In genomic region chr11:112023104-112023503, GRCh38 we compare ENCODE assay signal across 12 cellular contexts. TPM values are rescaled to one million over a fixed set of nuclear protein-coding genes. Genes with fewer than 3 reads are reported as not detected.
DNase-seq lines count a peak whose midpoint lies in the region; ATAC-seq and TF ChIP-seq lines count a peak whose summit lies in the region.
"Had no signal": no experiment of that assay in that cellular context is flagged by ENCODE, and none has a peak within 500 bp of the region (broad histone marks: within the 10 kb centered on the region; RNA-seq: fewer than 3 reads in every experiment).

No MANE protein-coding gene starts in this region.

- TF ChIP-seq CTCF in BE2C (IDR thresholded peaks at IDR 0.05; ENCODE audit: low read depth, low read length) (peak; percentile 37), PC-3 (conservative IDR thresholded peaks at IDR 0.05; ENCODE audit: low read depth, low read length) (peak; percentile 54), foreskin keratinocyte (conservative IDR thresholded peaks at IDR 0.05) (peak; percentile 23), MCF 10A (IDR thresholded peaks at IDR 0.05; ENCODE audit: unreplicated experiment) (no peak)

- no peak overlapping the region for H3K27ac Mint-ChIP-seq in MCF 10A (ENCODE audit: low read depth, unreplicated experiment)

- no peaks in the 10 kb centered on the region for H4K20me1 ChIP-seq in PC-3 (ENCODE audit: low read length)

- H3K27ac ChIP-seq in PC-3 (ENCODE audit: low read length) (no peak overlapping the region), foreskin keratinocyte (no peak overlapping the region)

- peaks cover 15% of the 10 kb centered on the region for H3K79me2 ChIP-seq in PC-3 (ENCODE audit: low read length)

- H3K9me3 Mint-ChIP-seq in MCF 10A (ENCODE audit: unreplicated experiment), result no peaks in the 10 kb centered on the region

- no peaks in the 10 kb centered on the region for H3K9me3 ChIP-seq in BE2C
- H3K9me3 ChIP-seq in PC-3 (ENCODE audit: low read length), result no peaks in the 10 kb centered on the region

- H3F3A ChIP-seq in PC-3 (ENCODE audit: low read length, unreplicated experiment), result no peaks in the 10 kb centered on the region

- no peak overlapping the region for H3K4me2 ChIP-seq in PC-3 (ENCODE audit: low read length)

- intact Hi-C loops in PC-3 (cut with micrococcal nuclease) (loop anchor here (5.0 kb wide), 1 partner anchor 91 kb away; no protein-coding TSS in a partner anchor), MCF 10A (cut with micrococcal nuclease) (no loop called here)

- POLR2A ChIA-PET in PC-3 (lab: Charles Lee; ENCODE audit: unreplicated experiment), result no interaction called here
- POLR2A ChIA-PET in MCF 10A (lab: Yijun Ruan, JAX), result interaction anchor here (0.6 to 2.0 kb wide), 4 partner anchors 10 to 63 kb away, joined by 3 to 4 read pairs (median 4); partner anchors contain the start of genes SDHD and TIMM8B

- DNase-seq in BE2C, result no peak
- peak; percentile 4 for DNase-seq in COR-L47 (lab: John Stamatoyannopoulos, UW)
- no peak for DNase-seq in PC-3
- no peak for DNase-seq in foreskin keratinocyte
- no peak for DNase-seq in MCF 10A (ENCODE audit: unreplicated experiment)
- DNase-seq: Calu3, erythroblast, H7, NCI-H1048, NCI-H510A had no signal

- no peaks in the 10 kb centered on the region for H3K27me3 ChIP-seq in BE2C
- H3K27me3 ChIP-seq in PC-3 (ENCODE audit: low read length), result no peaks in the 10 kb centered on the region
- no peaks in the 10 kb centered on the region for H3K27me3 ChIP-seq in foreskin keratinocyte

- no peaks in the 10 kb centered on the region for H3K27me3 Mint-ChIP-seq in MCF 10A (ENCODE audit: insufficient read depth, unreplicated experiment)

- H3K4me1 ChIP-seq in BE2C (0 out of 2 replicates have a peak, but pooled peaks cover 3% of the 10 kb centered on the region), PC-3 (ENCODE audit: insufficient read depth, low read length) (peaks cover 6% of the 10 kb centered on the region; the same call in 1 of the 2 replicates), foreskin keratinocyte (no peaks in the 10 kb centered on the region)

- BruUV-seq in PC-3 (replicated peaks; lab: Mats Ljungman, UMichigan) (no TSS peak), MCF 10A (replicated peaks; lab: Mats Ljungman, UMichigan) (no TSS peak)

- peaks cover 7% of the 10 kb centered on the region for H3K4me1 Mint-ChIP-seq in MCF 10A (ENCODE audit: insufficient read depth, unreplicated experiment)

- no peak for ATAC-seq in PC-3
- ATAC-seq in foreskin keratinocyte, result no peak
- no peak for ATAC-seq in HG02852 (IDR thresholded peaks at IDR 0.05; ENCODE audit: unreplicated experiment)
- no peak for ATAC-seq in HG03095 (IDR thresholded peaks at IDR 0.05; ENCODE audit: unreplicated experiment)

- H2AFZ ChIP-seq in PC-3 (ENCODE audit: low read length), result no peak overlapping the region

- H3K36me3 Mint-ChIP-seq in MCF 10A (ENCODE audit: insufficient read depth, unreplicated experiment), result peaks cover 44% of the 10 kb centered on the region

- H3K9ac ChIP-seq in PC-3 (ENCODE audit: low read length), result no peak overlapping the region

- H3K4me3 ChIP-seq in BE2C (ENCODE audit: low read depth, low read length) (no peak overlapping the region), PC-3 (ENCODE audit: low read length) (no peak overlapping the region)

- H3K4me3 Mint-ChIP-seq in MCF 10A (ENCODE audit: unreplicated experiment), result no peak overlapping the region

- no peaks in the 10 kb centered on the region for H3K9me2 ChIP-seq in PC-3 (replicated peaks; ENCODE audit: low read length)

- CTCF ChIA-PET in PC-3 (lab: Charles Lee), result interaction anchor here (0.5 to 1.1 kb wide), 3 partner anchors 67 to 91 kb away, joined by 4 to 14 read pairs (median 11); no protein-coding TSS in a partner anchor
- CTCF ChIA-PET in MCF 10A (lab: Yijun Ruan, JAX), result no interaction called here

- H3K36me3 ChIP-seq in BE2C, result peaks cover 9% of the 10 kb centered on the region
- no peaks in the 10 kb centered on the region for H3K36me3 ChIP-seq in PC-3 (ENCODE audit: low read depth, low read length)

RNA-seq across cellular contexts. Expression of gene DLAT, which starts 2.1 kb away (rescaled TPM):
- 57.2 TPM for polyA plus RNA-seq in BE2C (2012; ENCODE audit: insufficient read depth, insufficient read length, low read depth)
- total RNA-seq in PC-3 (2014; rRNA removed) (78.9 and 102 TPM in 2 replicates), foreskin keratinocyte (48.4 and 50.7 TPM in 2 replicates), MCF 10A (2022) (43.3 and 46.7 TPM in 2 replicates)
- 13.9 and 17.4 TPM in 2 replicates for polyA plus RNA-seq in foreskin keratinocyte

RNA-seq across cellular contexts. Expression of gene PIH1D2, which starts 50.7 kb away (rescaled TPM):
- not detected for polyA plus RNA-seq in BE2C (2012; ENCODE audit: insufficient read depth, insufficient read length, low read depth)
- total RNA-seq in PC-3 (2014; rRNA removed) (0.75 and 1.7 TPM in 2 replicates), foreskin keratinocyte (1.8 and 2.4 TPM in 2 replicates), MCF 10A (2022) (2.0 and 2.1 TPM in 2 replicates)
- 1.0 and 1.3 TPM in 2 replicates for polyA plus RNA-seq in foreskin keratinocyte

RNA-seq across cellular contexts. Expression of gene NKAPD1, which starts 51.0 kb away (rescaled TPM):
- polyA plus RNA-seq in BE2C (2012; ENCODE audit: insufficient read depth, insufficient read length, low read depth), result 30.7 TPM
- total RNA-seq in PC-3 (2014; rRNA removed) (19.4 and 34.3 TPM in 2 replicates), foreskin keratinocyte (18.9 and 19.0 TPM in 2 replicates), MCF 10A (2022) (25.1 and 27.5 TPM in 2 replicates)
- polyA plus RNA-seq in foreskin keratinocyte, result 8.7 and 9.8 TPM in 2 replicates
